Comparison of ENCODE assay signal across 19 cellular contexts in the genomic region with DNA sequence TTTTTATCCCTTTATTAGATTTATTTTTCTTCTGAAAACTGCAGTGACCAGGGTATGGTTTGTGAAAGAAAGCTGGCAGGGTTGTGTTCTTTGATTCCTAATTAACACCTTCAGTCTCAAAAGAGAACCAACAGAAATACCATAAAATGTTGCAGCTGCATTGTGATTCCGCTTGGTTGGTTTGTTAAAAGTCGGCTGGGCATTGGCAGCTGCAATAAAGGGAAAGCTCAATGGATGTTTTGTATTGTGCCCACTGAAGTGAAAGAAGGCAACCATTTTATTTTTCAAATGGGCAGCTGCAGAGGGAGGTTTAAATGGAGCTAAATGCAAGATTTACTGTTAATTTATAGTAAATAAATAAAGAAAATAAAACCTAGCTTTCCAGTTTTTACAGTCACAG. TPM values are rescaled to one million over a fixed set of nuclear protein-coding genes. Genes with fewer than 3 reads are reported as not detected.
DNase-seq lines count a peak whose midpoint lies in the region; FAIRE-seq and TF ChIP-seq lines count a peak whose summit lies in the region.
"Had no signal": no experiment of that assay in that cellular context is flagged by ENCODE, and none has a peak within 500 bp of the region (broad histone marks: within the 10 kb centered on the region; RNA-seq: fewer than 3 reads in every experiment).

No MANE protein-coding gene starts in this region.

- no peaks in the 10 kb centered on the region for H3K27me3 ChIP-seq in endodermal cell (ENCODE audit: control insufficient read depth, insufficient read depth, low read length, poor library complexity, severe bottlenecking)
- H3K27me3 ChIP-seq in adrenal gland: no peaks in the 10 kb centered on the region
- H3K27me3 ChIP-seq: cardiac muscle cell, tibial nerve had no signal

- peaks cover 48% of the 10 kb centered on the region for H3K4me1 Mint-ChIP-seq in endodermal cell
- H3K4me1 Mint-ChIP-seq: activated CD4-positive, alpha-beta T cell treated with anti-CD3 and anti-CD28 coated beads, Interleukin-2, amount 10 ng/mL, durations not matched to agents 24 days and 14 days; activated naive CD8-positive, alpha-beta T cell treated with anti-CD3 and anti-CD28 coated beads for 36 hours; naive thymus-derived CD8-positive, alpha-beta T cell had no signal

- TF ChIP-seq CTCF in endodermal cell (conservative IDR thresholded peaks at IDR 0.05) (no peak), adrenal gland (IDR thresholded peaks at IDR 0.05) (no peak)

- H3K27me3 Mint-ChIP-seq in endodermal cell (ENCODE audit: insufficient read depth): peaks cover 47% of the 10 kb centered on the region

- H3K27ac ChIP-seq in endodermal cell (ENCODE audit: low read depth, low read length): peak overlapping the region; percentile 45
- H3K27ac ChIP-seq in substantia nigra (ENCODE audit: low read depth, low read length, poor library complexity, severe bottlenecking): peak overlapping the region; percentile 84
- no peak overlapping the region for H3K27ac ChIP-seq in adrenal gland
- H3K27ac ChIP-seq: 22Rv1, cardiac muscle cell, lower lobe of right lung had no signal

- H3K36me3 ChIP-seq in endodermal cell (ENCODE audit: control insufficient read depth, insufficient read depth, low read length): peaks cover 20% of the 10 kb centered on the region
- H3K36me3 ChIP-seq in adrenal gland (replicated peaks in 1 of 2): no peaks in the 10 kb centered on the region
- H3K36me3 ChIP-seq: cardiac muscle cell, lower lobe of right lung, tibial nerve had no signal

- H3K4me1 ChIP-seq in endodermal cell (ENCODE audit: control insufficient read depth, insufficient read depth, low read length) (peaks cover 57% of the 10 kb centered on the region), adrenal gland (replicated peaks in 1 of 2) (no peaks in the 10 kb centered on the region)
- H3K4me1 ChIP-seq: lower lobe of right lung had no signal

- H3K36me3 Mint-ChIP-seq in endodermal cell (ENCODE audit: low read depth): peaks cover 14% of the 10 kb centered on the region
- H3K36me3 Mint-ChIP-seq: activated naive CD8-positive, alpha-beta T cell treated with anti-CD3 and anti-CD28 coated beads for 36 hours had no signal

- no peak for FAIRE-seq in GM12891 (lab: Jason Lieb, UNC)

- no peaks in the 10 kb centered on the region for H3K9me3 Mint-ChIP-seq in endodermal cell
- H3K9me3 Mint-ChIP-seq: activated CD4-positive, alpha-beta T cell treated with anti-CD3 and anti-CD28 coated beads, Interleukin-2, amount 10 ng/mL, durations not matched to agents 24 days and 14 days; activated naive CD8-positive, alpha-beta T cell treated with anti-CD3 and anti-CD28 coated beads for 36 hours had no signal

- intact Hi-C loops in adrenal gland (cut with DNase I): no loop called here

- H3K4me3 Mint-ChIP-seq in endodermal cell: no peak overlapping the region
- H3K4me3 Mint-ChIP-seq: activated CD4-positive, alpha-beta T cell treated with anti-CD3 and anti-CD28 coated beads, Interleukin-2, amount 10 ng/mL, durations not matched to agents 24 days and 14 days; activated naive CD8-positive, alpha-beta T cell treated with anti-CD3 and anti-CD28 coated beads for 36 hours; naive thymus-derived CD8-positive, alpha-beta T cell had no signal

- TF ChIP-seq POLR2A in adrenal gland (IDR thresholded peaks at IDR 0.05) (no peak), GM12891 (IDR thresholded peaks at IDR 0.05; ENCODE audit: low read depth, low read length) (no peak)

- 81% methylated on average over 2 of the region's 2 CpGs; no CpG with 5 or more reads in 1 of the 2 experiments for WGBS in endodermal cell (ENCODE audit: insufficient coverage in 1 of 2, insufficient read length in 1 of 2), 2 experiments
- 80 to 91% (median 83%) methylated on average over 2 of the region's 2 CpGs for WGBS in adrenal gland, 4 donors

- H3K4me3 ChIP-seq in endodermal cell (ENCODE audit: low read length) (no peak overlapping the region), adrenal gland (no peak overlapping the region)
- H3K4me3 ChIP-seq: cardiac muscle cell, lower lobe of right lung, tibial nerve had no signal

- no peak overlapping the region for H3K27ac Mint-ChIP-seq in endodermal cell
- H3K27ac Mint-ChIP-seq: activated CD4-positive, alpha-beta T cell treated with anti-CD3 and anti-CD28 coated beads, Interleukin-2, amount 10 ng/mL, durations not matched to agents 24 days and 14 days; activated naive CD8-positive, alpha-beta T cell treated with anti-CD3 and anti-CD28 coated beads for 36 hours; naive thymus-derived CD8-positive, alpha-beta T cell had no signal

- no peaks in the 10 kb centered on the region for H3K9me3 ChIP-seq in endodermal cell (ENCODE audit: control insufficient read depth, low read length)
- H3K9me3 ChIP-seq in adrenal gland (replicated peaks in 1 of 3): no peaks in the 10 kb centered on the region
- H3K9me3 ChIP-seq: lower lobe of right lung, tibial nerve had no signal

- H3K9ac ChIP-seq in endodermal cell (ENCODE audit: extremely low read depth, low read length, poor library complexity, severe bottlenecking): no peak overlapping the region

- DNase-seq in DMS 273 (lab: John Stamatoyannopoulos, UW; ENCODE audit: unreplicated experiment): peak; percentile 23
- DNase-seq in DMS 273 treated with DMSO at 0.1 percent for 48 hours (lab: John Stamatoyannopoulos, UW): no peak
- peak; percentile 22 to 74 for DNase-seq in NCI-H526 (lab: John Stamatoyannopoulos, UW)
- DNase-seq in endodermal cell: no peak
- peak in 13 of 49 donors; percentile 6 to 46 (median 21) for DNase-seq in substantia nigra (lab: John Stamatoyannopoulos, UW)
- no peak for DNase-seq in NCI-H1436 (lab: John Stamatoyannopoulos, UW)
- DNase-seq in adrenal gland: no peak
- DNase-seq in GM12891 (ENCODE audit: insufficient read length, low spot score): no peak
- DNase-seq: activated CD4-positive, alpha-beta T cell treated with anti-CD3 and anti-CD28 coated beads, Interleukin-2, amount 10 ng/mL, durations not matched to agents 24 days and 14 days; activated naive CD8-positive, alpha-beta T cell treated with anti-CD3 and anti-CD28 coated beads for 36 hours; DND-41; KG1; lower lobe of right lung; naive thymus-derived CD8-positive, alpha-beta T cell; NCI-H1694; stimulated activated CD4-positive, alpha-beta T cell treated with anti-CD3 and anti-CD28 coated beads, Interleukin-2, amount 100 ng/mL, for 24 hours had no signal

TF ChIP-seq in GM12891, 5 proteins besides CTCF, POLR2A, EP300 and RAD21:
- no peak for TF ChIP-seq PAX5 (IDR thresholded peaks at IDR 0.05; ENCODE audit: insufficient read depth, low read length, severe bottlenecking)
- TF ChIP-seq POLR2AphosphoS5 (IDR thresholded peaks at IDR 0.05; ENCODE audit: low read depth, low read length): no peak
- TF ChIP-seq TAF1 (IDR thresholded peaks at IDR 0.05; ENCODE audit: low read depth, low read length): no peak
- TF ChIP-seq POU2F2 (IDR thresholded peaks at IDR 0.05; ENCODE audit: low read depth, low read length): no peak
- TF ChIP-seq SPI1 (IDR thresholded peaks at IDR 0.05; ENCODE audit: low read depth, low read length): no peak

RNA-seq across cellular contexts. Expression of a gene that starts 16.7 kb away (rescaled TPM):
- 10 to 100 TPM; 27.2 to 49.9 TPM for total RNA-seq in endodermal cell
- 18.7 TPM for polyA plus RNA-seq in endodermal cell (2013, experiment 1 of 2)
- polyA plus RNA-seq in endodermal cell (2013, experiment 2 of 2): 18.5 TPM
- total RNA-seq in adrenal gland: 1 to 10 TPM in 7 of 8 donors, under 1 TPM in 1; 0.39 to 3.4 (median 2.1) TPM
- 1 to 10 TPM in 2 of 3 donors, under 1 TPM in 1; 0.66 to 6.1 (median 3.5) TPM for polyA plus RNA-seq in adrenal gland
- 0.01 TPM for polyA plus RNA-seq in GM12891 (2012; ENCODE audit: low read depth, missing spikeins)
- total RNA-seq: activated CD4-positive, alpha-beta T cell treated with anti-CD3 and anti-CD28 coated beads, Interleukin-2, amount 10 ng/mL, durations not matched to agents 24 days and 14 days; activated naive CD8-positive, alpha-beta T cell treated with anti-CD3 and anti-CD28 coated beads for 36 hours; naive thymus-derived CD8-positive, alpha-beta T cell had no signal
- polyA plus RNA-seq: naive thymus-derived CD8-positive, alpha-beta T cell had no signal

Comparison
In these comparisons a context has a peak if more than half of its experiments do, and no peak if none do; other contexts are left out.
1. DNase-seq: peak in DMS 273 (single experiment) and NCI-H526 (2 of 2); none in DMS 273 treated with DMSO at 0.1 percent for 48 hours (single experiment), endodermal cell (single experiment), NCI-H1436 (single experiment), adrenal gland (0 of 7) and GM12891 (single experiment).
2. H3K27ac ChIP-seq: peak in endodermal cell (single experiment) and substantia nigra (single experiment); none in adrenal gland (0 of 5).
3. RNA of a gene that starts 16.7 kb away (total RNA-seq): 27.2 to 49.9 TPM in endodermal cell; 0.39 to 3.4 TPM in adrenal gland; every median in the first group is over 4 times any median in the second.